8 cellular contexts compared by ENCODE assay signal in the genomic region with DNA sequence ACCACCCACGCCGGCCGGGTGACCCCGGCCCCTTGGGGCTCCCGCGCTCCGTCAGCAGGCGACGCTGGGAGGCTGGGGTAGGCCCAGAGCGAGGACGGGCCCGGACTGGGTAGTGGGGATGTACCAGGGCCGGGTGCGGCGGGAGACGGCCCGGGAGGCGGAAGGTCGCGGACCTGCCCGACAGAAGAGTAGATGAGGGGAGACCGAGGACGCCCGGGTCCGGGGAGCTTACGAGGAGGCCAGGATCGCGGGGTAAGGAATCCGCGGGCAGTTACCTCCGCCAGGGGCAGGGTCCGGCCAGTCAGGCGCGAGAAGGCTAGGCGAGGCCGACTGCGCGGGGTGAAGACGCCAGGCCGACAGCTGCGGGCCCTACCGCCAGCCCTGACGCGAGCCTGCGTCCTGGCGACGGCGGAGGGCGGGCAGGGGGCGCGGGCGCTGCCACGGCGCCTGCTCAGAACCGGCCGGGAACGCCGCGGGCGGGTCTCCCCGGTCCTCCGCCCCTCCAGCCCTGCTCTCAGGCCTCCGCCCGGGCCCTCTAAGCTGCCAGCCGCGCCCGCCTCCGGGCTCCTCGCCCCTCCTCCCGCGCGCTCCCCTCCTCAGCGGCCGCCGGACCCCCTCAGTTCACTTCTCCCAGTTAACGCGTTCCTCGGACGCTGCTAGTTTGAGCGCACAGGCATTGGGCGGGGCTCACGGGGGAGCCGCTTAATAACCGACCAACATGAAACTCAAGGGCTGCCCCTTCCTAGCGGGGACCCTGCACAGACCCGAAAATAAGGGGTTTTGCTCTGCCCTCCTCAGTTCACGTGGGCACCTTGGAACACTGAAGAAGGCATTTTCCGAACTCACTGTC. TPM values are rescaled to one million over a fixed set of nuclear protein-coding genes. Genes with fewer than 3 reads are reported as not detected.
A peak's percentile ranks its signal among the peaks of the same experiment; 100 is the strongest.
DNase-seq lines count a peak whose midpoint lies in the region; ATAC-seq and TF ChIP-seq lines count a peak whose summit lies in the region.

TSS of gene CPLANE1 (minus strand) at position 407 of the 850 bp plus-strand sequence. CDS start 1,678 bp downstream, outside the sequence.

- no peaks in the 10 kb centered on the region for H3F3A ChIP-seq in PC-3 (ENCODE audit: low read length, unreplicated experiment)

- peak; percentile 94 for DNase-seq in DMS 273 (lab: John Stamatoyannopoulos, UW; ENCODE audit: unreplicated experiment)
- DNase-seq in HT1080 (ENCODE audit: low read depth), result peak; percentile 75
- peak; percentile 74 for DNase-seq in PC-3
- peak; percentile 35 for DNase-seq in activated T-helper 1 cell treated with Interleukin-2 at 50 U/mL for 16 hours (ENCODE audit: low read depth)
- peak; percentile 85 for DNase-seq in fibroblast of gingiva (ENCODE audit: low read depth)
- DNase-seq in naive thymus-derived CD4-positive, alpha-beta T cell, result peak; percentile 21 to 73 (median 53)
- DNase-seq in stimulated activated naive CD4-positive, alpha-beta T cell treated with Interleukin-2 at 50 U/mL for 16 hours (lab: John Stamatoyannopoulos, UW), result peak; percentile 52

- no peaks in the 10 kb centered on the region for H3K9me2 ChIP-seq in PC-3 (replicated peaks; ENCODE audit: low read length)

- no peaks in the 10 kb centered on the region for H3K27me3 ChIP-seq in PC-3 (ENCODE audit: low read length)
- no peaks in the 10 kb centered on the region for H3K27me3 ChIP-seq in naive thymus-derived CD4-positive, alpha-beta T cell (ENCODE audit: control insufficient read depth in 2 of 2, insufficient read depth in 2 of 2, low read length in 2 of 2)

- peak within 1 kb of the TSS; percentile 18; the same call in 1 of the 2 replicates for H3K27ac ChIP-seq in PC-3 (ENCODE audit: low read length)
- peak within 1 kb of the TSS; percentile 77 for H3K27ac ChIP-seq in naive thymus-derived CD4-positive, alpha-beta T cell (ENCODE audit: low read depth, low read length)

- intact Hi-C loops in PC-3 (cut with micrococcal nuclease), result loop anchor here (5.0 kb wide), 1 partner anchor 43 kb away; no protein-coding TSS in a partner anchor
- intact Hi-C loops in naive thymus-derived CD4-positive, alpha-beta T cell (cut with micrococcal nuclease), result loop anchor here (1.0 to 10.0 kb wide), 4 partner anchors 46 to 137 kb away; no protein-coding TSS in a partner anchor

- H3K27ac Mint-ChIP-seq in naive thymus-derived CD4-positive, alpha-beta T cell, result peak within 1 kb of the TSS; percentile 77 to 92 (median 86)

- H3K4me3 ChIP-seq in PC-3 (ENCODE audit: low read length), result peak within 1 kb of the TSS; percentile 78
- H3K4me3 ChIP-seq in naive thymus-derived CD4-positive, alpha-beta T cell (ENCODE audit: low read length), result peak within 1 kb of the TSS; percentile 75

- peak within 1 kb of the TSS; percentile 84 to 94 (median 90) for H3K4me3 Mint-ChIP-seq in naive thymus-derived CD4-positive, alpha-beta T cell

- H3K4me2 ChIP-seq in PC-3 (ENCODE audit: low read length), result peak within 1 kb of the TSS; percentile 83

- no peaks in the 10 kb centered on the region for H3K27me3 Mint-ChIP-seq in naive thymus-derived CD4-positive, alpha-beta T cell

- no peaks in the 10 kb centered on the region for H3K36me3 ChIP-seq in PC-3 (ENCODE audit: low read depth, low read length)
- peaks cover 0 to 5% (median 0%) of the 10 kb centered on the region in 3 experiments for H3K36me3 ChIP-seq in naive thymus-derived CD4-positive, alpha-beta T cell (ENCODE audit: control insufficient read depth in 2 of 3, insufficient read depth in 3 of 3, low read length in 3 of 3)

- peaks cover 5 to 30% (median 17%) of the 10 kb centered on the region in 7 donors for H3K4me1 Mint-ChIP-seq in naive thymus-derived CD4-positive, alpha-beta T cell

- H2AFZ ChIP-seq in PC-3 (ENCODE audit: low read length), result peak within 1 kb of the TSS; percentile 88

- H4K20me1 ChIP-seq in PC-3 (ENCODE audit: low read length), result no peaks in the 10 kb centered on the region

- peak within 1 kb of the TSS; percentile 86 for H3K9ac ChIP-seq in PC-3 (ENCODE audit: low read length)

- TF ChIP-seq CTCF in PC-3 (conservative IDR thresholded peaks at IDR 0.05; ENCODE audit: low read depth, low read length), result no peak

- no TSS peak for BruUV-seq in PC-3 (replicated peaks; lab: Mats Ljungman, UMichigan)

- POLR2A ChIA-PET in PC-3 (lab: Charles Lee; ENCODE audit: unreplicated experiment), result interaction anchor here (0.6 to 0.7 kb wide), 3 partner anchors 35 to 91 kb away, joined by 3 to 5 read pairs (median 4); no protein-coding TSS in a partner anchor
- POLR2A ChIA-PET in naive thymus-derived CD4-positive, alpha-beta T cell (lab: Charles Lee), result interaction anchor here (0.8 kb wide), 1 partner anchor 35 kb away, joined by 4 read pairs; no protein-coding TSS in a partner anchor

- peaks cover 0 to 7% (median 0%) of the 10 kb centered on the region in 11 donors for H3K9me3 Mint-ChIP-seq in naive thymus-derived CD4-positive, alpha-beta T cell

- H3K9me3 ChIP-seq in PC-3 (ENCODE audit: low read length), result no peaks in the 10 kb centered on the region
- H3K9me3 ChIP-seq in naive thymus-derived CD4-positive, alpha-beta T cell (ENCODE audit: control insufficient read depth in 2 of 3, low read length in 3 of 3), result no peaks in the 10 kb centered on the region

- peaks cover 11% of the 10 kb centered on the region for H3K4me1 ChIP-seq in PC-3 (ENCODE audit: insufficient read depth, low read length)
- H3K4me1 ChIP-seq in naive thymus-derived CD4-positive, alpha-beta T cell (ENCODE audit: control insufficient read depth in 2 of 2, insufficient read depth in 2 of 2, low read length in 2 of 2), result peaks cover 0 to 6% of the 10 kb centered on the region in 2 donors

- ATAC-seq in GM21381 (IDR thresholded peaks at IDR 0.05; ENCODE audit: unreplicated experiment) (peak; percentile 83), PC-3 (peak; percentile 92)
- ATAC-seq in naive thymus-derived CD4-positive, alpha-beta T cell, result peak; percentile 87

- CTCF ChIA-PET in PC-3 (lab: Charles Lee), result interaction anchor here (1.4 kb wide), 1 partner anchor 42 kb away, joined by 3 read pairs; no protein-coding TSS in a partner anchor
- CTCF ChIA-PET in naive thymus-derived CD4-positive, alpha-beta T cell (lab: Charles Lee), result no interaction called here

- peaks cover 0 to 2% (median under 1%) of the 10 kb centered on the region in 5 donors for H3K36me3 Mint-ChIP-seq in naive thymus-derived CD4-positive, alpha-beta T cell

- peaks cover 18% of the 10 kb centered on the region for H3K79me2 ChIP-seq in PC-3 (ENCODE audit: low read length)

RNA-seq across cellular contexts. Expression of gene CPLANE1, which starts in this region (rescaled TPM):
- total RNA-seq in HT1080 (2014; rRNA removed; shearing (Covaris generic)), result 4.8 and 6.5 TPM in 2 replicates
- polyA plus RNA-seq in HT1080 (2015; cell fraction: cytosol; rRNA removed), result 3.3 and 4.2 TPM in 2 replicates
- 11.4 and 12.0 TPM in 2 replicates for polyA plus RNA-seq in HT1080 (2015; cell fraction: nucleus; rRNA removed)
- 10.1 and 10.8 TPM in 2 replicates for total RNA-seq in PC-3 (2014; rRNA removed)
- 10 to 100 TPM in 3 of 5 experiments, 1 to 10 TPM in 2; 8.0 to 14.7 (median 10.4) TPM for total RNA-seq in naive thymus-derived CD4-positive, alpha-beta T cell
- 1 to 10 TPM; 1.1 to 1.4 TPM for polyA plus RNA-seq in naive thymus-derived CD4-positive, alpha-beta T cell

Comparison
In these comparisons a context has a peak if more than half of its experiments do, and no peak if none do; other contexts are left out.
1. Peak in every context shown above with its lines: DNase-seq, ATAC-seq, H3K4me3 ChIP-seq and H3K27ac ChIP-seq.
2. DNase-seq: peak in every context shown above with its lines; median percentile 94 in DMS 273; 85 in fibroblast of gingiva; 75 in HT1080; 74 in PC-3; 53 in naive thymus-derived CD4-positive, alpha-beta T cell; 52 in stimulated activated naive CD4-positive, alpha-beta T cell treated with Interleukin-2 at 50 U/mL for 16 hours; 35 in activated T-helper 1 cell treated with Interleukin-2 at 50 U/mL for 16 hours.